In the genomic region with DNA sequence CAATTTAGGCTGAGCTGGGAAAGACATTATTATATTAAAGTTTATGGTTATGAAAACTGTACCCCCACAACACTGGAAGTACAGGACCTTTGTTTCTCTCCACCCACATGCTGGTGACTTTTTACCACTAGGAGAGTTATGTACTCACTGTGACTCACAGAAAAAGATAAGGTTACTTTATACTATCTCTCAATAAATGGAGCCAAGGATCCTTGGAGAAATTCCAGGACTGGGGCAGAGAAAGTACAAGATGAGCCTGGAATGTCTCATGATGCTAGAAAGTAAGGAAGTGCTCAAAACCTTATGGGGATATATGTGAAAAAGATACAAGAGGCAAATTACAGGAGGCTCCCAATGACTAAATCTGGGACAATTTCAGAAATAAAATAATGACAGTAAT, we compare ENCODE assay signal across 1 cellular context.
TF ChIP-seq lines count a peak whose summit lies in the region.

No MANE protein-coding gene starts in this region.

TF ChIP-seq in A549, 52 proteins besides CTCF, POLR2A, EP300 and RAD21 (continued from another document):
- TF ChIP-seq GATA3 (IDR thresholded peaks at IDR 0.05; ENCODE audit: borderline replicate concordance): peak; percentile 94
- TF ChIP-seq, protein P1, sequence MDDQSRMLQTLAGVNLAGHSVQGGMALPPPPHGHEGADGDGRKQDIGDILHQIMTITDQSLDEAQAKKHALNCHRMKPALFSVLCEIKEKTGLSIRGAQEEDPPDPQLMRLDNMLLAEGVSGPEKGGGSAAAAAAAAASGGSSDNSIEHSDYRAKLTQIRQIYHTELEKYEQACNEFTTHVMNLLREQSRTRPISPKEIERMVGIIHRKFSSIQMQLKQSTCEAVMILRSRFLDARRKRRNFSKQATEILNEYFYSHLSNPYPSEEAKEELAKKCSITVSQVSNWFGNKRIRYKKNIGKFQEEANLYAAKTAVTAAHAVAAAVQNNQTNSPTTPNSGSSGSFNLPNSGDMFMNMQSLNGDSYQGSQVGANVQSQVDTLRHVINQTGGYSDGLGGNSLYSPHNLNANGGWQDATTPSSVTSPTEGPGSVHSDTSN (IDR thresholded peaks at IDR 0.05): no peak
- no peak for TF ChIP-seq RCOR1 (IDR thresholded peaks at IDR 0.05; ENCODE audit: low read depth, low read length)
- TF ChIP-seq HEYL (CRISPR knock-in tag; IDR thresholded peaks at IDR 0.05): no peak
- TF ChIP-seq, protein P2, sequence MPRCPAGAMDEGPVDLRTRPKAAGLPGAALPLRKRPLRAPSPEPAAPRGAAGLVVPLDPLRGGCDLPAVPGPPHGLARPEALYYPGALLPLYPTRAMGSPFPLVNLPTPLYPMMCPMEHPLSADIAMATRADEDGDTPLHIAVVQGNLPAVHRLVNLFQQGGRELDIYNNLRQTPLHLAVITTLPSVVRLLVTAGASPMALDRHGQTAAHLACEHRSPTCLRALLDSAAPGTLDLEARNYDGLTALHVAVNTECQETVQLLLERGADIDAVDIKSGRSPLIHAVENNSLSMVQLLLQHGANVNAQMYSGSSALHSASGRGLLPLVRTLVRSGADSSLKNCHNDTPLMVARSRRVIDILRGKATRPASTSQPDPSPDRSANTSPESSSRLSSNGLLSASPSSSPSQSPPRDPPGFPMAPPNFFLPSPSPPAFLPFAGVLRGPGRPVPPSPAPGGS (IDR thresholded peaks at IDR 0.05): no peak
- no peak for TF ChIP-seq CHD2 (IDR thresholded peaks at IDR 0.05; ENCODE audit: low read length, partially characterized antibody)
- TF ChIP-seq FOSB (CRISPR knock-in tag; IDR thresholded peaks at IDR 0.05): no peak
- TF ChIP-seq CEBPB (IDR thresholded peaks at IDR 0.05): peak in 1 of 2 experiments; percentile 62; a peak in 1 of 4 replicates
